ENCODE assay signal across 18 cellular contexts in genomic region chrX:28910501-28910900, GRCh38.
"Had no signal": no experiment of that assay in that cellular context is flagged by ENCODE, and none has a peak within 500 bp of the region (broad histone marks: within the 10 kb centered on the region; RNA-seq: fewer than 3 reads in every experiment).

No MANE protein-coding gene starts in this region.

- H3K4me1 ChIP-seq: colonic mucosa, lower lobe of right lung, neural progenitor cell, sigmoid colon, stomach had no signal

- H3K27me3 ChIP-seq: colonic mucosa, neural progenitor cell, sigmoid colon, stomach had no signal

- H3K4me3 ChIP-seq: colonic mucosa, lower lobe of right lung, neural progenitor cell, sigmoid colon, stomach, thoracic aorta had no signal

- H3K36me3 ChIP-seq: colonic mucosa, lower lobe of right lung, neural progenitor cell, sigmoid colon, stomach, thoracic aorta had no signal

- H2AFZ ChIP-seq: neural progenitor cell had no signal

- DNase-seq: activated CD4-positive, alpha-beta memory T cell treated with anti-CD3 and anti-CD28 coated beads for 36 hours; activated CD8-positive, alpha-beta memory T cell treated with anti-CD3 and anti-CD28 coated beads, Interleukin-2, amount 10 ng/mL, durations not matched to agents 7 days and 5 days; activated naive CD4-positive, alpha-beta T cell treated with anti-CD3 and anti-CD28 coated beads, Interleukin-2, amount 10 ng/mL, durations not matched to agents 7 days and 5 days; activated T-cell treated with anti-CD3 and anti-CD28 coated beads, Interleukin-2, amount 50 U/mL, for 1 hour; caudate nucleus; colonic mucosa; head of caudate nucleus; immature natural killer cell; left colon; lower lobe of right lung; midbrain; sigmoid colon; stimulated activated CD4-positive, alpha-beta T cell treated with anti-CD3 and anti-CD28 coated beads, Interleukin-1b, Interleukin-23, amount 100 ng/mL, for 48 hours; stomach had no signal

- H3K9me3 ChIP-seq: colonic mucosa, lower lobe of right lung, sigmoid colon, stomach, thoracic aorta had no signal

- ATAC-seq: activated CD8-positive, alpha-beta memory T cell treated with anti-CD3 and anti-CD28 coated beads, Interleukin-2, amount 10 ng/mL, durations not matched to agents 7 days and 5 days; esophagus mucosa; left colon; lower lobe of right lung had no signal

- H3K9ac ChIP-seq: neural progenitor cell had no signal

- H3K27ac ChIP-seq: colonic mucosa, lower lobe of right lung, neural progenitor cell, sigmoid colon, stomach, thoracic aorta, VCaP had no signal

- H3K4me2 ChIP-seq: neural progenitor cell had no signal
